Comparison of ENCODE assay signal across 8 cellular contexts in the genomic region with DNA sequence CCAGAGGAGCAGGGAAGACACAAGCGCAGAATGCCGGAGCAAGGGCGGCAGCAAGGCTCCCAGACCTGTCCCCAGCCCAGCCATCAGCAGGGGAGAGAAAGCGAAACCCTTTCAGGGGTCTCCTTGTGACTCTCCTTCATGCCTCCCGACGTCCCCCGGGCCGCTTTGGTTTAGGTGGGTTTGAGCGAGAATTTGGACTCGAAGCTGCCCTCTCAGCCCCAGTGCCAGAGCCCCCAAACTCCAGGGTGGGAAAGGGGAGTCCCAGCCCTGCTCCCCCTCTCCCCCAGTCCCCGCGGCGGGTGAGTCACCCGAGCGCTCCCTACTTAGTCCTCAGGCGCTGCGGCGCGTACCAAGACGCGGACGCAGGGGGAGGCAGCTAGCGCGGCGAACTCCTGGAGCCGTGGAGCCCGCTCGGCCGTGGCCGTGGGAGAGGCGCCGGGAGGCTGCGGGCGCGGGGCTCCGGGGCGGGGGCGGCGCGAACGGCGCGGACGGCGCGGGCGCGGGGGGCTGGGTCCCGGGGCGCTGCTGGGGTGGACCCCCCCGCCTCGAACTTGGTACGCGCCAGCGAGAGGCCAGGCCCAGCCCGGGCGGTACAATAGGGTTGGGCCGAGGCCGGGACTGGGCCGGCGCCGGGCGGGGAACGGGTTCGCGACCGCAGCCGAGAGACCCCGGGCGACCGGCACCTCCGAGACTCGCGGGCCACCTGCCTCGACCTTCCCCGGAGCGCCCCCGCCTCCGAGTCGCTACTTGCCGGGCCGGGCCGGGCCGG. TPM values are rescaled to one million over a fixed set of nuclear protein-coding genes. Genes with fewer than 3 reads are reported as not detected.
DNase-seq lines count a peak whose midpoint lies in the region; ATAC-seq and TF ChIP-seq lines count a peak whose summit lies in the region.

A gene (plus strand): TSS at position 601 of the 769 bp plus-strand sequence. CDS start 258 bp downstream, outside the sequence.

- H3K4me1 ChIP-seq in esophagus (ENCODE audit: control insufficient read depth in 2 of 2, insufficient read depth in 2 of 2, low read length in 1 of 2) (peaks cover 10 to 32% of the 10 kb centered on the region in 2 donors), muscle layer of duodenum (ENCODE audit: control insufficient read depth in 1 of 2, insufficient read depth in 2 of 2, low read length in 2 of 2) (peaks cover 37 to 54% of the 10 kb centered on the region in 2 donors)

- DNase-seq in HPDE6-E6E7 (ENCODE audit: extremely low spot score) (peak; percentile 69), OCI-M2 (lab: John Stamatoyannopoulos, UW; ENCODE audit: unreplicated experiment) (peak; percentile 40)
- DNase-seq in activated T-cell treated with anti-CD3 and anti-CD28 coated beads, Interleukin-2, amount 50 U/mL, for 1 hour = peak; percentile 95
- peak; percentile 67 to 79 for DNase-seq in stimulated activated CD8-positive, alpha-beta memory T cell treated with anti-CD3 and anti-CD28 coated beads, Interleukin-7, amount 100 ng/mL, for 4 hours (ENCODE audit: low read depth in 2 of 2)

- H3K27ac ChIP-seq in C4-2B (peak within 1 kb of the TSS; percentile 98), esophagus (ENCODE audit: low read depth in 2 of 2, low read length in 1 of 2) (peak within 1 kb of the TSS; percentile 96 to 99), muscle layer of duodenum (ENCODE audit: low read length) (peak within 1 kb of the TSS; percentile 99)

- 0 to 1% methylated on average over 55 to 84 of the region's 84 CpGs for WGBS in esophagus, 2 donors

- H3K4me3 ChIP-seq in esophagus (ENCODE audit: low read depth in 1 of 2, low read length in 2 of 2) = peak within 1 kb of the TSS; percentile 95 to 98
- H3K4me3 ChIP-seq in muscle layer of duodenum (ENCODE audit: low read depth in 1 of 2, low read length in 2 of 2) = peak within 1 kb of the TSS; percentile 83 to 89

- H3K27me3 ChIP-seq in esophagus (ENCODE audit: control insufficient read depth in 1 of 2, insufficient read depth in 2 of 2, low read length in 2 of 2) = no peaks in the 10 kb centered on the region
- no peaks in the 10 kb centered on the region for H3K27me3 ChIP-seq in muscle layer of duodenum (ENCODE audit: low read depth, low read length)

- ATAC-seq in GM19372 (IDR thresholded peaks at IDR 0.05; ENCODE audit: low read depth, unreplicated experiment) = peak; percentile 55

- H3K9me3 ChIP-seq in esophagus (ENCODE audit: control insufficient read depth in 2 of 2, insufficient read depth in 1 of 2, low read depth in 1 of 2, low read length in 1 of 2) (no peaks in the 10 kb centered on the region), muscle layer of duodenum (ENCODE audit: control insufficient read depth in 1 of 2, low read length in 2 of 2) (no peaks in the 10 kb centered on the region)

- peaks cover 0 to 2% of the 10 kb centered on the region in 2 donors for H3K36me3 ChIP-seq in esophagus (ENCODE audit: control insufficient read depth in 2 of 2, insufficient read depth in 2 of 2, low read length in 1 of 2)
- peaks cover 0 to 4% of the 10 kb centered on the region in 2 donors for H3K36me3 ChIP-seq in muscle layer of duodenum (ENCODE audit: control insufficient read depth in 1 of 2, insufficient read depth in 2 of 2, low read length in 2 of 2)

- no peak for TF ChIP-seq CTCF in C4-2B (conservative IDR thresholded peaks at IDR 0.05)

RNA-seq across cellular contexts. Expression of the gene that starts here (rescaled TPM):
- 10 to 100 TPM; 33.1 to 55.3 TPM for polyA plus RNA-seq in esophagus

Comparison
In these comparisons a context has a peak if more than half of its experiments do, and no peak if none do; other contexts are left out.
1. Peak in every context shown above with its lines: DNase-seq, ATAC-seq, H3K4me3 ChIP-seq and H3K27ac ChIP-seq.
2. DNase-seq: peak in every context shown above with its lines; median percentile 95 in activated T-cell treated with anti-CD3 and anti-CD28 coated beads, Interleukin-2, amount 50 U/mL, for 1 hour; 73 in stimulated activated CD8-positive, alpha-beta memory T cell treated with anti-CD3 and anti-CD28 coated beads, Interleukin-7, amount 100 ng/mL, for 4 hours; 69 in HPDE6-E6E7; 40 in OCI-M2.